8 cellular contexts compared by ENCODE assay signal in the genomic region with DNA sequence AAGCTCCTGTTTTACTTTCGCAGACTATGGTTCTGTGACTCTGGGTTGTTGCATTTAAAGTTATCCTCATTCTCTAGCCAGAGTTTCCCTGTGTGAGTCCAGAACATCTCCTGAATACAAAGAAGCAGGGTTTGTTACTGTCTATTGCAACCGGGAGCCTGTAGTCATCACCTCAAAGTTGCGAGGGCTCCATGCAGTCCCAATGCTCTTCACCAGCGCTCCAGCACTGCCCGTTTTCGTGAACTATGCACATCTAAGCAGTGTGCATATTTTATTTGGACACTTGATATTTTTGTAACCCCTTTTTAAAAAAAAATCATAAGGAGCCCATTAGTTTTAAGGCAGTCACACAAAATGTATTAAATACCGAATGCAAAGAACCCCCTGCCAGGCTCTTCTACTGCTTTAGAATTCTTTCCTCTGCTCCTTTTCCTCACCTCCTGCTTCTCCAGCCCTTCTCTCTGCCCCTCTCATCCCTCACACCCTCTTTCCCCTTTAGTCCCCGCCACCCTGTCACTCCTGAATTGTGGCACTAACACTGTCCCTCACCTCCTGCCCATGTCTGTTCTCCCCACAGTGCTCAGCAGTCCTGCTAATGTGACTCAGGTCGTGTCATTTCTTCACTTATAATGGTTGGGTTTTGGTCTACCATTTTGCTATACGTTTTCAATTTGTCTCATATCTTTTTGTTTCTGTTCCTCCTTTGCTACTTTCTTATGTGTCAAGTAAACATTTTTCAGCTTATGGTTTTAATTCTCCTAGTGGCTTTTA. TPM values are rescaled to one million over a fixed set of nuclear protein-coding genes. Genes with fewer than 3 reads are reported as not detected.
DNase-seq lines count a peak whose midpoint lies in the region; ATAC-seq, FAIRE-seq and TF ChIP-seq lines count a peak whose summit lies in the region.
"Had no signal": no experiment of that assay in that cellular context is flagged by ENCODE, and none has a peak within 500 bp of the region (broad histone marks: within the 10 kb centered on the region; RNA-seq: fewer than 3 reads in every experiment).

No MANE protein-coding gene starts in this region.

- TF ChIP-seq POLR2A in stomach (IDR thresholded peaks at IDR 0.05): no peak

- no peak for TF ChIP-seq CTCF in kidney (IDR thresholded peaks at IDR 0.05; ENCODE audit: borderline replicate concordance, extremely low read depth, insufficient read depth)
- TF ChIP-seq CTCF in stomach (IDR thresholded peaks at IDR 0.05): no peak

- TF ChIP-seq EP300 in stomach (IDR thresholded peaks at IDR 0.05): no peak

- peaks cover 17% of the 10 kb centered on the region for H3K36me3 Mint-ChIP-seq in activated T-cell treated with anti-CD3 and anti-CD28 coated beads, Interleukin-2, amount 50 U/mL, for 4 hours (ENCODE audit: insufficient read depth)

- intact Hi-C loops in kidney (cut with DNase I) (no loop called here), stomach (cut with DNase I; ENCODE audit: low total_unique reads) (no loop called here)

- H3K27ac ChIP-seq in HUES64 (ENCODE audit: low read depth, low read length): no peak overlapping the region
- peak overlapping the region; percentile 92 to 97 for H3K27ac ChIP-seq in kidney (ENCODE audit: low read depth in 2 of 2, low read length in 2 of 2)
- H3K27ac ChIP-seq in stomach: peak overlapping the region in 4 of 5 donors; percentile 86 to 99 (median 98)

- peaks cover 4% of the 10 kb centered on the region for H3K27me3 Mint-ChIP-seq in activated T-cell treated with anti-CD3 and anti-CD28 coated beads, Interleukin-2, amount 50 U/mL, for 4 hours (ENCODE audit: low read depth)

- peaks cover 12% of the 10 kb centered on the region for H3K36me3 ChIP-seq in HUES64 (ENCODE audit: insufficient read depth, low read length)
- H3K36me3 ChIP-seq in kidney (ENCODE audit: control insufficient read depth in 1 of 2, insufficient read depth in 2 of 2, low read length in 2 of 2): peaks cover 0 to 5% of the 10 kb centered on the region in 2 donors
- H3K36me3 ChIP-seq in stomach: peaks cover 4 to 30% (median 10%) of the 10 kb centered on the region in 4 donors

- peak overlapping the region; percentile 84; the same call in 1 of the 2 replicates for H3K4me3 ChIP-seq in HUES64 (ENCODE audit: low read length)
- H3K4me3 ChIP-seq in kidney (ENCODE audit: low read length in 2 of 2): peak overlapping the region; percentile 66 to 78
- peak overlapping the region; percentile 44 to 78 (median 66) for H3K4me3 ChIP-seq in stomach

- no peak overlapping the region for H3K9ac ChIP-seq in HUES64 (ENCODE audit: low read depth, low read length)
- peak overlapping the region; percentile 95 to 97 for H3K9ac ChIP-seq in kidney (ENCODE audit: low read length in 2 of 2)

- 63% methylated on average over 10 of the region's 10 CpGs for WGBS in HUES64
- 37 to 52% (median 50%) methylated on average over 10 of the region's 10 CpGs for WGBS in stomach, 5 donors

- no peaks in the 10 kb centered on the region for H3K9me3 ChIP-seq in HUES64 (ENCODE audit: insufficient read depth, low read depth, low read length)
- no peaks in the 10 kb centered on the region for H3K9me3 ChIP-seq in kidney (ENCODE audit: control insufficient read depth in 1 of 2, low read length in 2 of 2)
- no peaks in the 10 kb centered on the region for H3K9me3 ChIP-seq in stomach

- FAIRE-seq in kidney (lab: Jason Lieb, UNC): no peak

- H3K9me3 Mint-ChIP-seq in activated T-cell treated with anti-CD3 and anti-CD28 coated beads, Interleukin-2, amount 50 U/mL, for 4 hours: no peaks in the 10 kb centered on the region

- H3K4me1 Mint-ChIP-seq in activated T-cell treated with anti-CD3 and anti-CD28 coated beads, Interleukin-2, amount 50 U/mL, for 4 hours (ENCODE audit: low read depth): peaks cover 44% of the 10 kb centered on the region

- peak overlapping the region; percentile 87 for H3K4me3 Mint-ChIP-seq in activated T-cell treated with anti-CD3 and anti-CD28 coated beads, Interleukin-2, amount 50 U/mL, for 4 hours

- ATAC-seq in activated T-cell treated with anti-CD3 and anti-CD28 coated beads, Interleukin-2, amount 50 U/mL, for 4 hours: peak in 1 of 2 donors; percentile 12
- no peak for ATAC-seq in GM21381 (IDR thresholded peaks at IDR 0.05; ENCODE audit: unreplicated experiment)
- ATAC-seq in GM21723 (IDR thresholded peaks at IDR 0.05; ENCODE audit: unreplicated experiment): no peak
- no peak for ATAC-seq in GM18520 (IDR thresholded peaks at IDR 0.05; ENCODE audit: unreplicated experiment)

- 0 out of 2 replicates have a peak, but pooled peaks cover 3% of the 10 kb centered on the region for H3K4me1 ChIP-seq in HUES64 (ENCODE audit: insufficient read depth, low read length)
- H3K4me1 ChIP-seq in kidney (ENCODE audit: control insufficient read depth in 1 of 2, insufficient read depth in 1 of 2, low read depth in 1 of 2, low read length in 2 of 2): peaks cover 4 to 15% of the 10 kb centered on the region in 2 donors
- H3K4me1 ChIP-seq in stomach: peaks cover 0 to 19% (median 7%) of the 10 kb centered on the region in 4 donors

- no peak for DNase-seq in activated T-cell treated with anti-CD3 and anti-CD28 coated beads, Interleukin-2, amount 50 U/mL, for 4 hours
- no peak for DNase-seq in kidney
- no peak for DNase-seq in stomach
- DNase-seq: NCI-H524 treated with DMSO at 0.1 percent for 48 hours had no signal

- peaks cover 31% of the 10 kb centered on the region for H3K27me3 ChIP-seq in HUES64 (ENCODE audit: insufficient read depth, low read length)
- no peaks in the 10 kb centered on the region for H3K27me3 ChIP-seq in stomach

RNA-seq across cellular contexts. Expression of a gene that starts 1.1 kb away (rescaled TPM):
- polyA plus RNA-seq in HUES64 (2013, experiment 1 of 2): 120 TPM
- polyA plus RNA-seq in HUES64 (2013, experiment 2 of 2): 122 TPM
- 1,000 to 10,000 TPM; 1,001 to 1,115 (median 1,103) TPM for total RNA-seq in activated T-cell treated with anti-CD3 and anti-CD28 coated beads, Interleukin-2, amount 50 U/mL, for 4 hours
- total RNA-seq in kidney (901 TPM), stomach (100 to 1,000 TPM; 170 to 500 (median 237) TPM)
- polyA plus RNA-seq in kidney (ENCODE audit: insufficient read depth, low read depth, low replicate concordance) (433 TPM), stomach (100 to 1,000 TPM in 2 of 3 donors, 10 to 100 TPM in 1; 92.7 to 295 (median 133) TPM)
